Comparison of ENCODE assay signal across 8 cellular contexts in genomic region chr6:43667245-43668150, GRCh38.
A peak's percentile ranks its signal among the peaks of the same experiment; 100 is the strongest.
DNase-seq lines count a peak whose midpoint lies in the region; ATAC-seq and TF ChIP-seq lines count a peak whose summit lies in the region.

No MANE protein-coding gene starts in this region.

- H3K27me3 ChIP-seq in effector memory CD4-positive, alpha-beta T cell (replicated peaks; ENCODE audit: control insufficient read depth, insufficient read depth, low read length, poor library complexity, severe bottlenecking): no peaks in the 10 kb centered on the region

- H3K27ac Mint-ChIP-seq in memory B cell: peak overlapping the region; percentile 60

- no peak overlapping the region for H3K27ac ChIP-seq in effector memory CD4-positive, alpha-beta T cell (ENCODE audit: insufficient read depth, low read length, poor library complexity, severe bottlenecking)

- no peaks in the 10 kb centered on the region for H3K9me3 ChIP-seq in effector memory CD4-positive, alpha-beta T cell (ENCODE audit: control insufficient read depth, low read length)

- H3K4me3 ChIP-seq in effector memory CD4-positive, alpha-beta T cell (ENCODE audit: insufficient read depth, low read depth, low read length, poor library complexity, severe bottlenecking): no peak overlapping the region

- DNase-seq in GM10266 (ENCODE audit: extremely low spot score) (peak; percentile 82), HS-27A (ENCODE audit: low read depth) (peak; percentile 42), NCI-H82 treated with DMSO at 0.1 percent for 48 hours (lab: John Stamatoyannopoulos, UW; ENCODE audit: unreplicated experiment) (peak; percentile 39), memory B cell (ENCODE audit: low spot score in 2 of 2) (peak; percentile 86 to 91)
- DNase-seq in activated CD8-positive, alpha-beta memory T cell treated with anti-CD3 and anti-CD28 coated beads for 1 hour (ENCODE audit: extremely low read depth in 1 of 2, low read depth in 1 of 2): peak; percentile 33 to 72
- peak; percentile 57 to 67 (median 67) for DNase-seq in effector memory CD4-positive, alpha-beta T cell
- peak; percentile 69 for DNase-seq in stimulated activated CD8-positive, alpha-beta memory T cell treated with anti-CD3 and anti-CD28 coated beads, Interleukin-15, amount 100 ng/mL, for 24 hours (ENCODE audit: low read depth)

- peaks cover 19% of the 10 kb centered on the region for H3K36me3 ChIP-seq in effector memory CD4-positive, alpha-beta T cell (ENCODE audit: control insufficient read depth, insufficient read depth, low read length)

- H3K4me3 Mint-ChIP-seq in memory B cell: peak overlapping the region; percentile 78

- peaks cover 15% of the 10 kb centered on the region for H3K4me1 Mint-ChIP-seq in memory B cell

- ATAC-seq in memory B cell (ENCODE audit: low read depth) (peak; percentile 71), HG03025 (IDR thresholded peaks at IDR 0.05; ENCODE audit: low FRiP score, unreplicated experiment) (no peak)

- peaks cover 10% of the 10 kb centered on the region for H3K4me1 ChIP-seq in effector memory CD4-positive, alpha-beta T cell (ENCODE audit: control insufficient read depth, insufficient read depth, low read length, poor library complexity, severe bottlenecking)

- peaks cover 9% of the 10 kb centered on the region for H3K36me3 Mint-ChIP-seq in memory B cell

- peaks cover 2% of the 10 kb centered on the region for H3K27me3 Mint-ChIP-seq in memory B cell

- no peaks in the 10 kb centered on the region for H3K9me3 Mint-ChIP-seq in memory B cell

- peak; percentile 99 for TF ChIP-seq CTCF in GM10266 (IDR thresholded peaks at IDR 0.05; ENCODE audit: control insufficient read depth, insufficient read depth, low read depth, missing control alignments)
